Comparison of ENCODE assay signal across 6 cellular contexts in the genomic region with DNA sequence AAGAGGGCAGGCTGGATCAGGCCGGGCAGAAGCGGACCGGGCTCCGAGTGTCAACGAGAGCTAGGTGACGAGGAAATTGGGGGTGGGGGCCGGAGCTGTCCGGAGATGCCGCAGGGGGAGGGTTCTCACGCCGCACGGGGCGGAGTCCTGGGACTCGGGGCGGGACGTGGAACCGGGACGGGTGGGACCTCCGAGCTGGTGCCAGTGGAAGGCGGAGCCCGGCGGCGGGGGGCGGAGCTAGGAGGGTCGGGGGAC. TPM values are rescaled to one million over a fixed set of nuclear protein-coding genes. Genes with fewer than 3 reads are reported as not detected.
DNase-seq lines count a peak whose midpoint lies in the region; ATAC-seq and TF ChIP-seq lines count a peak whose summit lies in the region.

No MANE protein-coding gene starts in this region.

- CTCF ChIA-PET in HEK293T (lab: Yijun Ruan, JAX) = interaction anchor here (1.0 to 1.6 kb wide), 2 partner anchors 37 to 63 kb away, joined by 3 to 6 read pairs; no protein-coding TSS in a partner anchor

- DNase-seq in BE2C = no peak
- DNase-seq in epithelial cell of proximal tubule (ENCODE audit: low read depth) = no peak
- DNase-seq in HEK293T (ENCODE audit: extremely low spot score) = no peak
- no peak for DNase-seq in iPS-NIHi11 (ENCODE audit: low spot score)

- H3K9me3 Mint-ChIP-seq in stimulated activated memory B cell treated with anti-CD40 and anti-IgM and Interleukin-4, amounts not matched to agents 10 μg/mL and 1 μg/mL and 100 μg/mL, for 72 hours = no peaks in the 10 kb centered on the region

- peaks cover 47% of the 10 kb centered on the region for H3K36me3 Mint-ChIP-seq in stimulated activated memory B cell treated with anti-CD40 and anti-IgM and Interleukin-4, amounts not matched to agents 10 μg/mL and 1 μg/mL and 100 μg/mL, for 72 hours

- peak overlapping the region; percentile 86 for H3K4me3 Mint-ChIP-seq in stimulated activated memory B cell treated with anti-CD40 and anti-IgM and Interleukin-4, amounts not matched to agents 10 μg/mL and 1 μg/mL and 100 μg/mL, for 72 hours

- no peaks in the 10 kb centered on the region for H3K36me3 ChIP-seq in BE2C

- H3K9me3 ChIP-seq in BE2C = no peaks in the 10 kb centered on the region

- peaks cover 74% of the 10 kb centered on the region for H3K4me1 Mint-ChIP-seq in stimulated activated memory B cell treated with anti-CD40 and anti-IgM and Interleukin-4, amounts not matched to agents 10 μg/mL and 1 μg/mL and 100 μg/mL, for 72 hours

- peak overlapping the region; percentile 69 for H3K4me3 ChIP-seq in BE2C (ENCODE audit: low read depth, low read length)
- H3K4me3 ChIP-seq in epithelial cell of proximal tubule (ENCODE audit: low read depth, low read length) = peak overlapping the region; percentile 96

- POLR2A ChIA-PET in HEK293T (lab: Yijun Ruan, JAX) = interaction anchor here (0.7 to 8.3 kb wide), 9 partner anchors 9 to 76 kb away, joined by 3 to 59 read pairs (median 5); a partner anchor contains a TSS

- peak; percentile 49 for ATAC-seq in HG03520 (IDR thresholded peaks at IDR 0.05; ENCODE audit: unreplicated experiment)
- ATAC-seq in stimulated activated memory B cell treated with anti-CD40 and anti-IgM and Interleukin-4, amounts not matched to agents 10 μg/mL and 1 μg/mL and 100 μg/mL, for 72 hours = peak; percentile 86

- no peaks in the 10 kb centered on the region for H3K27me3 Mint-ChIP-seq in stimulated activated memory B cell treated with anti-CD40 and anti-IgM and Interleukin-4, amounts not matched to agents 10 μg/mL and 1 μg/mL and 100 μg/mL, for 72 hours

- no peaks in the 10 kb centered on the region for H3K27me3 ChIP-seq in BE2C

- H3K4me1 ChIP-seq in BE2C = peaks cover 4% of the 10 kb centered on the region

- TF ChIP-seq CTCF in BE2C (IDR thresholded peaks at IDR 0.05; ENCODE audit: low read depth, low read length) (no peak), epithelial cell of proximal tubule (conservative IDR thresholded peaks at IDR 0.05; ENCODE audit: low read depth, low read length) (no peak)

- H3K27ac Mint-ChIP-seq in stimulated activated memory B cell treated with anti-CD40 and anti-IgM and Interleukin-4, amounts not matched to agents 10 μg/mL and 1 μg/mL and 100 μg/mL, for 72 hours = peak overlapping the region; percentile 99

TF ChIP-seq in HEK293T, 16 proteins besides CTCF, POLR2A, EP300 and RAD21:
- no peak for TF ChIP-seq SUZ12 (IDR thresholded peaks at IDR 0.05)
- TF ChIP-seq, protein P1, sequence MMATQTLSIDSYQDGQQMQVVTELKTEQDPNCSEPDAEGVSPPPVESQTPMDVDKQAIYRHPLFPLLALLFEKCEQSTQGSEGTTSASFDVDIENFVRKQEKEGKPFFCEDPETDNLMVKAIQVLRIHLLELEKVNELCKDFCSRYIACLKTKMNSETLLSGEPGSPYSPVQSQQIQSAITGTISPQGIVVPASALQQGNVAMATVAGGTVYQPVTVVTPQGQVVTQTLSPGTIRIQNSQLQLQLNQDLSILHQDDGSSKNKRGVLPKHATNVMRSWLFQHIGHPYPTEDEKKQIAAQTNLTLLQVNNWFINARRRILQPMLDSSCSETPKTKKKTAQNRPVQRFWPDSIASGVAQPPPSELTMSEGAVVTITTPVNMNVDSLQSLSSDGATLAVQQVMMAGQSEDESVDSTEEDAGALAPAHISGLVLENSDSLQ (IDR thresholded peaks at IDR 0.05) = no peak
- TF ChIP-seq BHLHE40 (IDR thresholded peaks at IDR 0.05; ENCODE audit: borderline replicate concordance) = no peak
- TF ChIP-seq CTBP1 (IDR thresholded peaks at IDR 0.05; ENCODE audit: borderline replicate concordance) = no peak
- TF ChIP-seq FOXM1 (IDR thresholded peaks at IDR 0.05; ENCODE audit: borderline replicate concordance) = no peak
- no peak for TF ChIP-seq LEF1 (IDR thresholded peaks at IDR 0.05; ENCODE audit: borderline replicate concordance)
- no peak for TF ChIP-seq ZNF384 (IDR thresholded peaks at IDR 0.05)
- TF ChIP-seq L3MBTL2 (conservative IDR thresholded peaks at IDR 0.05) = no peak
- TF ChIP-seq FOXK2 (IDR thresholded peaks at IDR 0.05) = no peak
- TF ChIP-seq FOXA1 (IDR thresholded peaks at IDR 0.05) = no peak
- no peak for TF ChIP-seq TARDBP (IDR thresholded peaks at IDR 0.05)

RNA-seq across cellular contexts. Expression of a gene that starts 0.2 kb away (rescaled TPM):
- 110 TPM for polyA plus RNA-seq in BE2C (2012; ENCODE audit: insufficient read depth, insufficient read length, low read depth)
- 72.6 and 184 TPM in 2 replicates for total RNA-seq in epithelial cell of proximal tubule

RNA-seq across cellular contexts. Expression of a gene that starts 5.6 kb away (rescaled TPM):
- polyA plus RNA-seq in BE2C (2012; ENCODE audit: insufficient read depth, insufficient read length, low read depth) = 310 TPM
- 674 and 753 TPM in 2 replicates for total RNA-seq in epithelial cell of proximal tubule

RNA-seq across cellular contexts. Expression of a gene that starts 6.7 kb away (rescaled TPM):
- 31.4 TPM for polyA plus RNA-seq in BE2C (2012; ENCODE audit: insufficient read depth, insufficient read length, low read depth)
- total RNA-seq in epithelial cell of proximal tubule = 15.6 and 25.7 TPM in 2 replicates

RNA-seq across cellular contexts. Expression of a gene that starts 10.2 kb away (rescaled TPM):
- 18.9 TPM for polyA plus RNA-seq in BE2C (2012; ENCODE audit: insufficient read depth, insufficient read length, low read depth)
- total RNA-seq in epithelial cell of proximal tubule = 42.8 and 43.5 TPM in 2 replicates

RNA-seq across cellular contexts. Expression of a gene that starts 10.8 kb away (rescaled TPM):
- polyA plus RNA-seq in BE2C (2012; ENCODE audit: insufficient read depth, insufficient read length, low read depth) = 20.3 TPM
- total RNA-seq in epithelial cell of proximal tubule = 12.5 and 17.6 TPM in 2 replicates
